Comparison of ENCODE assay signal across 8 cellular contexts in genomic region chr7:132575987-132576722, GRCh38. TPM values are rescaled to one million over a fixed set of nuclear protein-coding genes. Genes with fewer than 3 reads are reported as not detected.
DNase-seq lines count a peak whose midpoint lies in the region; TF ChIP-seq lines count a peak whose summit lies in the region.

TSS of gene PLXNA4 (minus strand) at chr7:132576470. CDS start at chr7:132508693, 67,777 bp downstream.

- no peak within 1 kb of the TSS for H4K8ac ChIP-seq in mesendoderm (ENCODE audit: low read depth, low read length)

- H3K18ac ChIP-seq in mesendoderm (ENCODE audit: low read length), result peak within 1 kb of the TSS; percentile 10

- no peaks in the 10 kb centered on the region for H3K4me1 ChIP-seq in colonic mucosa
- H3K4me1 ChIP-seq in mesendoderm (ENCODE audit: control insufficient read depth, low read depth, low read length), result no peaks in the 10 kb centered on the region
- H3K4me1 ChIP-seq in thymus (ENCODE audit: control insufficient read depth, insufficient read depth, low read length), result no peaks in the 10 kb centered on the region

- no peak within 1 kb of the TSS for H2BK5ac ChIP-seq in mesendoderm (ENCODE audit: low read length)

- H3K27ac ChIP-seq in colonic mucosa (no peak within 1 kb of the TSS), mesendoderm (ENCODE audit: low read depth, low read length) (no peak within 1 kb of the TSS), thymus (ENCODE audit: low read depth) (no peak within 1 kb of the TSS)

- peak within 1 kb of the TSS; percentile 99 for H3K23ac ChIP-seq in mesendoderm (ENCODE audit: low read length)

- H3K4me2 ChIP-seq in mesendoderm (ENCODE audit: low read length), result peak within 1 kb of the TSS; percentile 56

- peak within 1 kb of the TSS; percentile 34 for H3K4me3 ChIP-seq in colonic mucosa
- H3K4me3 ChIP-seq in mesendoderm (ENCODE audit: low read length), result peak within 1 kb of the TSS; percentile 6
- H3K4me3 ChIP-seq in thymus (ENCODE audit: low read length), result peak within 1 kb of the TSS; percentile 38

- H2BK120ac ChIP-seq in mesendoderm (ENCODE audit: low read depth, low read length), result no peak within 1 kb of the TSS

- no peak within 1 kb of the TSS for H4K5ac ChIP-seq in mesendoderm (ENCODE audit: low read length)

- TF ChIP-seq CTCF in colonic mucosa (IDR thresholded peaks at IDR 0.05), result no peak
- TF ChIP-seq CTCF in GM10248 (IDR thresholded peaks at IDR 0.05; ENCODE audit: control extremely low read depth, extremely low read depth, low read depth, missing control alignments), result no peak

- no peak within 1 kb of the TSS for H2AK5ac ChIP-seq in mesendoderm (ENCODE audit: low read length)

- H3K4ac ChIP-seq in mesendoderm (ENCODE audit: low read depth, low read length), result no peak within 1 kb of the TSS

- H2BK15ac ChIP-seq in mesendoderm (replicated peaks; ENCODE audit: low read depth), result no peak within 1 kb of the TSS

- H3K27me3 ChIP-seq in colonic mucosa, result peaks cover 41% of the 10 kb centered on the region
- H3K27me3 ChIP-seq in mesendoderm (ENCODE audit: insufficient read depth, low read length, poor library complexity), result peaks cover 61% of the 10 kb centered on the region
- H3K27me3 ChIP-seq in thymus (ENCODE audit: control insufficient read depth, insufficient read depth), result peaks cover 76% of the 10 kb centered on the region

- peak within 1 kb of the TSS; percentile 45 for H3K56ac ChIP-seq in mesendoderm (ENCODE audit: low read length)

- DNase-seq in Ammon's horn (ENCODE audit: low spot score) (peak; percentile 39), M059J (ENCODE audit: low read depth) (peak; percentile 33), colonic mucosa (no peak), mesendoderm (no peak), GM10248 (ENCODE audit: extremely low spot score) (no peak)
- no peak for DNase-seq in stimulated activated CD4-positive, alpha-beta T cell treated with anti-CD3 and anti-CD28 coated beads, Interleukin-12 subunit alpha, Interleukin-12 subunit beta, amount 100 ng/mL, for 4 hours
- DNase-seq in activated CD8-positive, alpha-beta memory T cell treated with anti-CD3 and anti-CD28 coated beads, Interleukin-2, amount 50 U/mL, for 4 hours, result no peak

- CTCF ChIA-PET in GM10248 (lab: Yijun Ruan, JAX), result no interaction called here

- H3K9ac ChIP-seq in colonic mucosa (ENCODE audit: low read depth in 2 of 2, low read length in 2 of 2) (peak within 1 kb of the TSS in 1 of 2 donors; percentile 24), mesendoderm (ENCODE audit: low read length) (peak within 1 kb of the TSS; percentile 45)

- no peaks in the 10 kb centered on the region for H3K79me1 ChIP-seq in mesendoderm (ENCODE audit: low read length)

- no peaks in the 10 kb centered on the region for H3K36me3 ChIP-seq in colonic mucosa
- no peaks in the 10 kb centered on the region for H3K36me3 ChIP-seq in mesendoderm (ENCODE audit: control insufficient read depth, insufficient read depth, low read length)
- no peaks in the 10 kb centered on the region for H3K36me3 ChIP-seq in thymus (ENCODE audit: control insufficient read depth, insufficient read depth)

- no peaks in the 10 kb centered on the region for H3K79me2 ChIP-seq in mesendoderm (ENCODE audit: control insufficient read depth, insufficient read depth, low read length)

- no CpG with 5 or more reads among the region's 65 CpGs for WGBS in mesendoderm (ENCODE audit: extremely low coverage, insufficient coverage, low lambda C conversion rate)
- 4% methylated on average over 65 of the region's 65 CpGs for WGBS in thymus

- intact Hi-C loops in colonic mucosa (cut with DNase I), result loop anchor here (5.0 kb wide), 1 partner anchor 179 kb away; no protein-coding TSS in a partner anchor

- POLR2A ChIA-PET in GM10248 (lab: Yijun Ruan, JAX), result no interaction called here

- no peaks in the 10 kb centered on the region for H3K9me3 ChIP-seq in colonic mucosa
- no peaks in the 10 kb centered on the region for H3K9me3 ChIP-seq in thymus (ENCODE audit: control insufficient read depth)

RNA-seq across cellular contexts. Expression of gene PLXNA4, which starts in this region (rescaled TPM):
- 6.0 and 6.2 TPM in 2 replicates for total RNA-seq in M059J (2014; rRNA removed; shearing (Covaris generic))
- under 1 TPM; 0.15 to 0.77 TPM for total RNA-seq in colonic mucosa
- polyA plus RNA-seq in mesendoderm (2013, experiment 1 of 2), result 0.24 TPM
- 0.25 TPM for polyA plus RNA-seq in mesendoderm (2013, experiment 2 of 2)
- 0.21 TPM for polyA plus RNA-seq in thymus

Comparison
In these comparisons a context has a peak if more than half of its experiments do, and no peak if none do; other contexts are left out.
1. DNase-seq: peak in Ammon's horn (single experiment) and M059J (single experiment); none in colonic mucosa (single experiment), mesendoderm (single experiment), GM10248 (single experiment), stimulated activated CD4-positive, alpha-beta T cell treated with anti-CD3 and anti-CD28 coated beads, Interleukin-12 subunit alpha, Interleukin-12 subunit beta, amount 100 ng/mL, for 4 hours (single experiment) and activated CD8-positive, alpha-beta memory T cell treated with anti-CD3 and anti-CD28 coated beads, Interleukin-2, amount 50 U/mL, for 4 hours (single experiment).
2. Peak in every context shown above with its lines, with median percentiles within 50 percentile points of each other: H3K4me3 ChIP-seq.